Comparison of ENCODE assay signal across 1 cellular context in genomic region chr2:213237251-213237650, GRCh38.
TF ChIP-seq lines count a peak whose summit lies in the region.

No MANE protein-coding gene starts in this region.

TF ChIP-seq in IMR-90, 13 proteins besides CTCF, POLR2A, EP300 and RAD21 (continued from another document):
- TF ChIP-seq, protein P1, sequence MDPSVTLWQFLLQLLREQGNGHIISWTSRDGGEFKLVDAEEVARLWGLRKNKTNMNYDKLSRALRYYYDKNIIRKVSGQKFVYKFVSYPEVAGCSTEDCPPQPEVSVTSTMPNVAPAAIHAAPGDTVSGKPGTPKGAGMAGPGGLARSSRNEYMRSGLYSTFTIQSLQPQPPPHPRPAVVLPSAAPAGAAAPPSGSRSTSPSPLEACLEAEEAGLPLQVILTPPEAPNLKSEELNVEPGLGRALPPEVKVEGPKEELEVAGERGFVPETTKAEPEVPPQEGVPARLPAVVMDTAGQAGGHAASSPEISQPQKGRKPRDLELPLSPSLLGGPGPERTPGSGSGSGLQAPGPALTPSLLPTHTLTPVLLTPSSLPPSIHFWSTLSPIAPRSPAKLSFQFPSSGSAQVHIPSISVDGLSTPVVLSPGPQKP (IDR thresholded peaks at IDR 0.05; ENCODE audit: borderline replicate concordance, low read depth, low read length) = no peak
- no peak for TF ChIP-seq RFX5 (IDR thresholded peaks at IDR 0.05; ENCODE audit: low read depth, low read length)
- TF ChIP-seq MXI1 (IDR thresholded peaks at IDR 0.05; ENCODE audit: borderline replicate concordance, low read depth, low read length) = no peak
- no peak for TF ChIP-seq CHD1 (IDR thresholded peaks at IDR 0.05; ENCODE audit: low read depth, low read length)
